Comparison of ENCODE assay signal across 1 cellular context in the genomic region with DNA sequence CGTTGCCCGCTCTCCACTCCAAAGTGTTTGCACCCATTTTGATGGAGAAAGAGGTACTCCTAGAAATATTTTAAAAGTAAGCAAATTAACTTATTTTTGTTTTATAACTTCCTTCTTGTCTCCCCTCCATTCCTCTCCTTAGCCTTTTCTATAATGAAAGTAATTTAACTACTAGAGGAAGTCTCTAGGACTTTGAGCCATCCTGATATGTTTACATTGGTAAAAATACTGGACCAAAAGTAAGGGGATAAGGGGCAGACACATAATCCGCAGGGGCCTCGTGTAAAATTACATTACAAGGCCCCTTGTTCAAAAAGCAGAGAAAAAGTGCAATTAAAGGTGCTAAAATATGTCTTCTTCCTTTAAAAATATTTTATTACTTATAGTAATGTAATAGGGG.
TF ChIP-seq lines count a peak whose summit lies in the region.

No MANE protein-coding gene starts in this region.

TF ChIP-seq in HepG2, 621 proteins besides CTCF, POLR2A, EP300 and RAD21:
- TF ChIP-seq SAP130 (CRISPR knock-in tag; IDR thresholded peaks at IDR 0.05; ENCODE audit: low read depth) (peak; percentile 17; the same call in 1 of the 2 replicates), HNF4A (CRISPR knock-in tag; IDR thresholded peaks at IDR 0.05) (0 out of 2 replicates have a peak, but pooled peaks have one; percentile 15), NCOA2 (CRISPR knock-in tag; IDR thresholded peaks at IDR 0.05) (no peak), PPARG (CRISPR knock-in tag; conservative IDR thresholded peaks at IDR 0.05) (peak; percentile 65; the same call in 1 of the 2 replicates), GATAD2A (CRISPR knock-in tag; IDR thresholded peaks at IDR 0.05) (peak; percentile 29; the same call in 1 of the 2 replicates), RXRB (CRISPR knock-in tag; IDR thresholded peaks at IDR 0.05; ENCODE audit: borderline replicate concordance) (0 out of 2 replicates have a peak, but pooled peaks have one; percentile 25), ELF3 (CRISPR knock-in tag; IDR thresholded peaks at IDR 0.05) (peak; percentile 38), ASH2L (IDR thresholded peaks at IDR 0.05; ENCODE audit: insufficient read length, low read depth, low read length) (peak; percentile 35), FOXA3 (CRISPR knock-in tag; IDR thresholded peaks at IDR 0.05) (no peak; the same call in 1 of the 2 replicates)
- TF ChIP-seq, protein P1, sequence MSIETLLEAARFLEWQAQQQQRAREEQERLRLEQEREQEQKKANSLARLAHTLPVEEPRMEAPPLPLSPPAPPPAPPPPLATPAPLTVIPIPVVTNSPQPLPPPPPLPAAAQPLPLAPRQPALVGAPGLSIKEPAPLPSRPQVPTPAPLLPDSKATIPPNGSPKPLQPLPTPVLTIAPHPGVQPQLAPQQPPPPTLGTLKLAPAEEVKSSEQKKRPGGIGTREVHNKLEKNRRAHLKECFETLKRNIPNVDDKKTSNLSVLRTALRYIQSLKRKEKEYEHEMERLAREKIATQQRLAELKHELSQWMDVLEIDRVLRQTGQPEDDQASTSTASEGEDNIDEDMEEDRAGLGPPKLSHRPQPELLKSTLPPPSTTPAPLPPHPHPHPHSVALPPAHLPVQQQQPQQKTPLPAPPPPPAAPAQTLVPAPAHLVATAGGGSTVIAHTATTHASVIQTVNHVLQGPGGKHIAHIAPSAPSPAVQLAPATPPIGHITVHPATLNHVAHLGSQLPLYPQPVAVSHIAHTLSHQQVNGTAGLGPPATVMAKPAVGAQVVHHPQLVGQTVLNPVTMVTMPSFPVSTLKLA (IDR thresholded peaks at IDR 0.05) = no peak
- TF ChIP-seq, protein P2, sequence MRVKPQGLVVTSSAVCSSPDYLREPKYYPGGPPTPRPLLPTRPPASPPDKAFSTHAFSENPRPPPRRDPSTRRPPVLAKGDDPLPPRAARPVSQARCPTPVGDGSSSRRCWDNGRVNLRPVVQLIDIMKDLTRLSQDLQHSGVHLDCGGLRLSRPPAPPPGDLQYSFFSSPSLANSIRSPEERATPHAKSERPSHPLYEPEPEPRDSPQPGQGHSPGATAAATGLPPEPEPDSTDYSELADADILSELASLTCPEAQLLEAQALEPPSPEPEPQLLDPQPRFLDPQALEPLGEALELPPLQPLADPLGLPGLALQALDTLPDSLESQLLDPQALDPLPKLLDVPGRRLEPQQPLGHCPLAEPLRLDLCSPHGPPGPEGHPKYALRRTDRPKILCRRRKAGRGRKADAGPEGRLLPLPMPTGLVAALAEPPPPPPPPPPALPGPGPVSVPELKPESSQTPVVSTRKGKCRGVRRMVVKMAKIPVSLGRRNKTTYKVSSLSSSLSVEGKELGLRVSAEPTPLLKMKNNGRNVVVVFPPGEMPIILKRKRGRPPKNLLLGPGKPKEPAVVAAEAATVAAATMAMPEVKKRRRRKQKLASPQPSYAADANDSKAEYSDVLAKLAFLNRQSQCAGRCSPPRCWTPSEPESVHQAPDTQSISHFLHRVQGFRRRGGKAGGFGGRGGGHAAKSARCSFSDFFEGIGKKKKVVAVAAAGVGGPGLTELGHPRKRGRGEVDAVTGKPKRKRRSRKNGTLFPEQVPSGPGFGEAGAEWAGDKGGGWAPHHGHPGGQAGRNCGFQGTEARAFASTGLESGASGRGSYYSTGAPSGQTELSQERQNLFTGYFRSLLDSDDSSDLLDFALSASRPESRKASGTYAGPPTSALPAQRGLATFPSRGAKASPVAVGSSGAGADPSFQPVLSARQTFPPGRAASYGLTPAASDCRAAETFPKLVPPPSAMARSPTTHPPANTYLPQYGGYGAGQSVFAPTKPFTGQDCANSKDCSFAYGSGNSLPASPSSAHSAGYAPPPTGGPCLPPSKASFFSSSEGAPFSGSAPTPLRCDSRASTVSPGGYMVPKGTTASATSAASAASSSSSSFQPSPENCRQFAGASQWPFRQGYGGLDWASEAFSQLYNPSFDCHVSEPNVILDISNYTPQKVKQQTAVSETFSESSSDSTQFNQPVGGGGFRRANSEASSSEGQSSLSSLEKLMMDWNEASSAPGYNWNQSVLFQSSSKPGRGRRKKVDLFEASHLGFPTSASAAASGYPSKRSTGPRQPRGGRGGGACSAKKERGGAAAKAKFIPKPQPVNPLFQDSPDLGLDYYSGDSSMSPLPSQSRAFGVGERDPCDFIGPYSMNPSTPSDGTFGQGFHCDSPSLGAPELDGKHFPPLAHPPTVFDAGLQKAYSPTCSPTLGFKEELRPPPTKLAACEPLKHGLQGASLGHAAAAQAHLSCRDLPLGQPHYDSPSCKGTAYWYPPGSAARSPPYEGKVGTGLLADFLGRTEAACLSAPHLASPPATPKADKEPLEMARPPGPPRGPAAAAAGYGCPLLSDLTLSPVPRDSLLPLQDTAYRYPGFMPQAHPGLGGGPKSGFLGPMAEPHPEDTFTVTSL (CRISPR knock-in tag; IDR thresholded peaks at IDR 0.05; ENCODE audit: borderline replicate concordance) = 0 out of 2 replicates have a peak, but pooled peaks have one; percentile 24
- TF ChIP-seq, protein P3, sequence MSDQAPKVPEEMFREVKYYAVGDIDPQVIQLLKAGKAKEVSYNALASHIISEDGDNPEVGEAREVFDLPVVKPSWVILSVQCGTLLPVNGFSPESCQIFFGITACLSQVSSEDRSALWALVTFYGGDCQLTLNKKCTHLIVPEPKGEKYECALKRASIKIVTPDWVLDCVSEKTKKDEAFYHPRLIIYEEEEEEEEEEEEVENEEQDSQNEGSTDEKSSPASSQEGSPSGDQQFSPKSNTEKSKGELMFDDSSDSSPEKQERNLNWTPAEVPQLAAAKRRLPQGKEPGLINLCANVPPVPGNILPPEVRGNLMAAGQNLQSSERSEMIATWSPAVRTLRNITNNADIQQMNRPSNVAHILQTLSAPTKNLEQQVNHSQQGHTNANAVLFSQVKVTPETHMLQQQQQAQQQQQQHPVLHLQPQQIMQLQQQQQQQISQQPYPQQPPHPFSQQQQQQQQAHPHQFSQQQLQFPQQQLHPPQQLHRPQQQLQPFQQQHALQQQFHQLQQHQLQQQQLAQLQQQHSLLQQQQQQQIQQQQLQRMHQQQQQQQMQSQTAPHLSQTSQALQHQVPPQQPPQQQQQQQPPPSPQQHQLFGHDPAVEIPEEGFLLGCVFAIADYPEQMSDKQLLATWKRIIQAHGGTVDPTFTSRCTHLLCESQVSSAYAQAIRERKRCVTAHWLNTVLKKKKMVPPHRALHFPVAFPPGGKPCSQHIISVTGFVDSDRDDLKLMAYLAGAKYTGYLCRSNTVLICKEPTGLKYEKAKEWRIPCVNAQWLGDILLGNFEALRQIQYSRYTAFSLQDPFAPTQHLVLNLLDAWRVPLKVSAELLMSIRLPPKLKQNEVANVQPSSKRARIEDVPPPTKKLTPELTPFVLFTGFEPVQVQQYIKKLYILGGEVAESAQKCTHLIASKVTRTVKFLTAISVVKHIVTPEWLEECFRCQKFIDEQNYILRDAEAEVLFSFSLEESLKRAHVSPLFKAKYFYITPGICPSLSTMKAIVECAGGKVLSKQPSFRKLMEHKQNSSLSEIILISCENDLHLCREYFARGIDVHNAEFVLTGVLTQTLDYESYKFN (CRISPR knock-in tag; conservative IDR thresholded peaks at IDR 0.05) = peak; percentile 74
